33 cellular contexts compared by ENCODE assay signal in the genomic region with DNA sequence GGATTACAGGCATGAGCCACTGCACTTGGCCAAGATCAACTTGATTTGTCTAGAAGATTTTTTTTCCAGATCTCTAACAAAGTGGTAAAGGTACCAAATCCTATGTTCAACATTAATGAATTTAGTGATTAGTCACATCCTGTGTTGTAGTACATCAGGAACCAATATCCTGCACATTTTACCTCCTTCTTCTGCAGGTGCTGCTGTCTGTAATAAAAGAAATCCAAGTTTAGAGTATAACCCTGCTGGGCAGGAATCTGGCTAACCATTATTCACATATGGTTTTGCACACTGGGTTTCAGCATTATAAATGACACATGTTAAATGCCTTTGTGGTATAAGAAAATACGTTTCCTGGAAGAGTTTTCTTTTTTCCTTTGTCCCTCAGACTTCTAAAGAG. TPM values are rescaled to one million over a fixed set of nuclear protein-coding genes. Genes with fewer than 3 reads are reported as not detected.
A peak's percentile ranks its signal among the peaks of the same experiment; 100 is the strongest.
DNase-seq lines count a peak whose midpoint lies in the region; FAIRE-seq and TF ChIP-seq lines count a peak whose summit lies in the region.
"Had no signal": no experiment of that assay in that cellular context is flagged by ENCODE, and none has a peak within 500 bp of the region (broad histone marks: within the 10 kb centered on the region; RNA-seq: fewer than 3 reads in every experiment).

No MANE protein-coding gene starts in this region.

- BruUV-seq in PC-9 (replicated peaks; lab: Mats Ljungman, UMichigan), result no TSS peak

- intact Hi-C loops in PC-9 (cut with micrococcal nuclease; ENCODE audit: unreplicated experiment), result no loop called here

- no peaks in the 10 kb centered on the region for H3K9me2 ChIP-seq in PC-9 (ENCODE audit: insufficient read depth)

- peaks cover 41% of the 10 kb centered on the region for H3K4me1 Mint-ChIP-seq in endodermal cell
- H3K4me1 Mint-ChIP-seq: activated CD4-positive, alpha-beta memory T cell treated with anti-CD3 and anti-CD28 coated beads, Interleukin-2, amount 10 ng/mL, durations not matched to agents 7 days and 5 days had no signal

- POLR2A ChIA-PET in PC-9 (lab: Charles Lee; ENCODE audit: unreplicated experiment), result no interaction called here

- H3K36me3 Mint-ChIP-seq in endodermal cell (ENCODE audit: low read depth), result peaks cover 7% of the 10 kb centered on the region
- H3K36me3 Mint-ChIP-seq: CD4-positive, alpha-beta memory T cell; natural killer cell; WTC11 had no signal

- no peaks in the 10 kb centered on the region for H3F3A ChIP-seq in PC-9 (ENCODE audit: insufficient read depth, low read depth)

- H3K79me2 ChIP-seq in PC-9 (ENCODE audit: low read depth), result peaks cover 87% of the 10 kb centered on the region

- H3K27me3 Mint-ChIP-seq in endodermal cell (ENCODE audit: insufficient read depth), result no peaks in the 10 kb centered on the region

- WGBS in endodermal cell (ENCODE audit: insufficient coverage in 1 of 2, insufficient read length in 1 of 2), 2 experiments, result 100% methylated on average over 1 of the region's 1 CpG; no CpG with 5 or more reads in 1 of the 2 experiments

- H4K20me1 ChIP-seq in PC-9 (ENCODE audit: insufficient read depth), result peaks cover 9% of the 10 kb centered on the region

- H3K27me3 ChIP-seq in PC-9 (ENCODE audit: insufficient read depth, low read depth) (no peaks in the 10 kb centered on the region), endodermal cell (ENCODE audit: control insufficient read depth, insufficient read depth, low read length, poor library complexity, severe bottlenecking) (no peaks in the 10 kb centered on the region)
- H3K27me3 ChIP-seq: esophagus muscularis mucosa, gastroesophageal sphincter had no signal

- H3K27ac ChIP-seq in PC-9 (0 out of 2 replicates have a peak overlapping the region, but pooled peaks have one; percentile 4), endodermal cell (ENCODE audit: low read depth, low read length) (no peak overlapping the region)
- H3K27ac ChIP-seq: esophagus muscularis mucosa, gastroesophageal sphincter, HL-60, left ventricle myocardium inferior, thoracic aorta had no signal

- peak; percentile 75 for FAIRE-seq in GM19239 (lab: Jason Lieb, UNC)
- FAIRE-seq: HepG2 had no signal

- no peak overlapping the region for H3K4me2 ChIP-seq in PC-9

- DNase-seq in GM19239 (ENCODE audit: insufficient read length, low spot score) (no peak), PC-9 (no peak), endodermal cell (no peak), C1 segment of cervical spinal cord (lab: John Stamatoyannopoulos, UW) (no peak), middle frontal gyrus (ENCODE audit: extremely low spot score, low spot score) (no peak), NCI-H2107 treated with DMSO at 0.1 percent for 48 hours (lab: John Stamatoyannopoulos, UW; ENCODE audit: unreplicated experiment) (no peak)
- no peak for DNase-seq in activated CD4-positive, alpha-beta T cell treated with anti-CD3 and anti-CD28 coated beads for 48 hours
- DNase-seq: activated CD4-positive, alpha-beta memory T cell treated with anti-CD3 and anti-CD28 coated beads, Interleukin-2, amount 10 ng/mL, durations not matched to agents 7 days and 5 days; activated effector memory CD4-positive, alpha-beta T cell treated with anti-CD3 and anti-CD28 coated beads, Interleukin-2, amount 50 U/mL, for 16 hours; activated T-cell treated with anti-CD3 and anti-CD28 coated beads for 4 hours; CD4-positive, alpha-beta memory T cell; DMS153; effector CD8-positive, alpha-beta T cell; hypothalamus; left ventricle myocardium inferior; natural killer cell; NCI-H1092 treated with DMSO at 0.1 percent for 48 hours; NCI-H1930; NCI-H2227 treated with DMSO at 0.1 percent for 48 hours; NCI-H69; right cardiac atrium; SHP77; stimulated activated CD4-positive, alpha-beta T cell treated with anti-CD3 and anti-CD28 coated beads, Interleukin-4, amount 100 ng/mL, for 1 hour; stimulated activated naive CD4-positive, alpha-beta T cell had no signal

- H3K4me1 ChIP-seq in PC-9 (replicated peaks; ENCODE audit: insufficient read depth) (no peaks in the 10 kb centered on the region), endodermal cell (ENCODE audit: control insufficient read depth, insufficient read depth, low read length) (peaks cover 15% of the 10 kb centered on the region)

- no peak overlapping the region for H3K4me3 ChIP-seq in PC-9
- no peak overlapping the region for H3K4me3 ChIP-seq in endodermal cell (ENCODE audit: low read length)
- H3K4me3 ChIP-seq: esophagus muscularis mucosa, gastroesophageal sphincter, HAP-1, left ventricle myocardium inferior, thoracic aorta had no signal

- no peak overlapping the region for H3K4me3 Mint-ChIP-seq in endodermal cell
- H3K4me3 Mint-ChIP-seq: activated CD4-positive, alpha-beta memory T cell treated with anti-CD3 and anti-CD28 coated beads, Interleukin-2, amount 10 ng/mL, durations not matched to agents 7 days and 5 days; brain; CD4-positive, alpha-beta memory T cell; mesothelial cell of epicardium; natural killer cell; WTC11 had no signal

- no peak overlapping the region for H3K9ac ChIP-seq in endodermal cell (ENCODE audit: extremely low read depth, low read length, poor library complexity, severe bottlenecking)

- no peak overlapping the region for H2AFZ ChIP-seq in PC-9

- peak overlapping the region; percentile 26 for H3K27ac Mint-ChIP-seq in endodermal cell
- H3K27ac Mint-ChIP-seq: activated CD4-positive, alpha-beta memory T cell treated with anti-CD3 and anti-CD28 coated beads, Interleukin-2, amount 10 ng/mL, durations not matched to agents 7 days and 5 days; brain; CD4-positive, alpha-beta memory T cell; natural killer cell had no signal

- no peaks in the 10 kb centered on the region for H3K9me3 Mint-ChIP-seq in endodermal cell
- H3K9me3 Mint-ChIP-seq: activated CD4-positive, alpha-beta memory T cell treated with anti-CD3 and anti-CD28 coated beads, Interleukin-2, amount 10 ng/mL, durations not matched to agents 7 days and 5 days; brain; mesothelial cell of epicardium; natural killer cell; WTC11 had no signal

- H3K36me3 ChIP-seq in PC-9 (ENCODE audit: low read depth) (no peaks in the 10 kb centered on the region), endodermal cell (ENCODE audit: control insufficient read depth, insufficient read depth, low read length) (peaks cover 9% of the 10 kb centered on the region)
- H3K36me3 ChIP-seq: esophagus muscularis mucosa, gastroesophageal sphincter, HAP-1, left ventricle myocardium inferior, thoracic aorta had no signal

- CTCF ChIA-PET in PC-9 (lab: Charles Lee), result no interaction called here

- TF ChIP-seq CTCF in PC-9 (conservative IDR thresholded peaks at IDR 0.05) (no peak), endodermal cell (conservative IDR thresholded peaks at IDR 0.05) (no peak)

- no peaks in the 10 kb centered on the region for H3K9me3 ChIP-seq in PC-9 (ENCODE audit: insufficient read depth, low read depth)
- H3K9me3 ChIP-seq in endodermal cell (ENCODE audit: control insufficient read depth, low read length), result no peaks in the 10 kb centered on the region
- H3K9me3 ChIP-seq: esophagus muscularis mucosa, gastroesophageal sphincter, HAP-1, left ventricle myocardium inferior, thoracic aorta had no signal

RNA-seq across cellular contexts. Expression of a gene that starts 10.8 kb away (rescaled TPM):
- 57.4 and 61.9 TPM in 2 replicates for total RNA-seq in PC-9 (2021)
- total RNA-seq in endodermal cell, result 10 to 100 TPM; 59.6 to 74.6 TPM
- polyA plus RNA-seq in endodermal cell (2013, experiment 1 of 2), result 44.8 TPM
- 44.5 TPM for polyA plus RNA-seq in endodermal cell (2013, experiment 2 of 2)
